ENCODE assay signal across 19 cellular contexts in the genomic region with DNA sequence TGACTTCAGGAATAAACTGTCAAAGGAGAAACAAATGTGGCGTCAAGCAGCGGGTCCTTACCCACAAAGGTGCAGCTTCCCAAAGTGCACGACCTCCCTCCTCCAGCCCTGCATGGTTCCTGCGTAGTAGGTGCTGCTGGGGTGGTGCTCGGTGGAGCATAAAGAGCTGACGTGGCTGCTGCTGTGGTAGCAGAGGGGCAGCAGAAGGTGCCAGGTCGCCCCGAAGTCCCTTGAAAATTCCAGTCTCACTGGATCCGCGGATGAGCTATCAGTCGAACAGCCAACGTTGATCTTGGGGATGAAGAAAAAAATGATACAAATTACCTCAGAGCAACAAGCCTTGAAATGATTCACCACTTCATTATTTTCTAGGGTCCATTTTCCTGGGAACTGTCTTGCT.
A peak's percentile ranks its signal among the peaks of the same experiment; 100 is the strongest.
DNase-seq lines count a peak whose midpoint lies in the region; ATAC-seq and TF ChIP-seq lines count a peak whose summit lies in the region.
"Had no signal": no experiment of that assay in that cellular context is flagged by ENCODE, and none has a peak within 500 bp of the region (broad histone marks: within the 10 kb centered on the region; RNA-seq: fewer than 3 reads in every experiment).

No MANE protein-coding gene starts in this region.

- intact Hi-C loops in Right ventricle myocardium inferior (cut with DNase I) (no loop called here), Right ventricle myocardium superior (cut with DNase I) (no loop called here), uterus (cut with DNase I; ENCODE audit: low total_unique reads) (no loop called here)

- no peak for ATAC-seq in Right ventricle myocardium inferior
- ATAC-seq in Right ventricle myocardium superior (ENCODE audit: poor library complexity), result no peak
- no peak for ATAC-seq in GM21576 (IDR thresholded peaks at IDR 0.05; ENCODE audit: unreplicated experiment)
- ATAC-seq: HCT116 had no signal

- no peaks in the 10 kb centered on the region for H3K4me1 ChIP-seq in uterus
- H3K4me1 ChIP-seq: BE2C, Caco-2 had no signal

- DNase-seq in Right ventricle myocardium inferior (ENCODE audit: missing footprints), result peak; percentile 68
- DNase-seq in Right ventricle myocardium superior, result no peak
- peak; percentile 11 for DNase-seq in M059J (ENCODE audit: low read depth)
- DNase-seq in kidney tubule cell (ENCODE audit: low spot score), result peak; percentile 70
- peak; percentile 32 for DNase-seq in renal cortical epithelial cell (ENCODE audit: low read depth)
- DNase-seq in HK-2 (ENCODE audit: unreplicated experiment), result no peak
- no peak for DNase-seq in uterus
- DNase-seq: 8988T; BE2C; C1 segment of cervical spinal cord; Caco-2; CD4-positive, CD25-positive, alpha-beta regulatory T cell; GDM1; GOT3; H7; HFFc6; KBM-7 had no signal

- H3K4me3 ChIP-seq in uterus, result no peak overlapping the region

- TF ChIP-seq CTCF in uterus (IDR thresholded peaks at IDR 0.05), result no peak

- no peaks in the 10 kb centered on the region for H3K36me3 ChIP-seq in uterus

- no peaks in the 10 kb centered on the region for H3K27me3 ChIP-seq in uterus
- H3K27me3 ChIP-seq: BE2C had no signal

- H3K27ac ChIP-seq in uterus, result no peak overlapping the region

- TF ChIP-seq POLR2A in uterus (IDR thresholded peaks at IDR 0.05), result no peak

- H3K9me3 ChIP-seq in uterus, result no peaks in the 10 kb centered on the region
- H3K9me3 ChIP-seq: BE2C, Caco-2 had no signal

Comparison
In these comparisons a context has a peak if more than half of its experiments do, and no peak if none do; other contexts are left out.
1. DNase-seq: peak in Right ventricle myocardium inferior (single experiment), M059J (single experiment), kidney tubule cell (single experiment) and renal cortical epithelial cell (single experiment); none in Right ventricle myocardium superior (single experiment), HK-2 (single experiment) and uterus (0 of 2).